Comparison of ENCODE assay signal across 30 cellular contexts in genomic region chr3:188649521-188649920, GRCh38.
DNase-seq lines count a peak whose midpoint lies in the region; ATAC-seq, FAIRE-seq and TF ChIP-seq lines count a peak whose summit lies in the region.
"Had no signal": no experiment of that assay in that cellular context is flagged by ENCODE, and none has a peak within 500 bp of the region (broad histone marks: within the 10 kb centered on the region; RNA-seq: fewer than 3 reads in every experiment).

No MANE protein-coding gene starts in this region.

- H3K14ac ChIP-seq in mesenchymal stem cell (ENCODE audit: low read length in 2 of 2), result no peak overlapping the region

- H2BK15ac ChIP-seq in mesenchymal stem cell (ENCODE audit: low read depth, poor library complexity, severe bottlenecking), result no peak overlapping the region

- H2BK12ac ChIP-seq in mesenchymal stem cell (ENCODE audit: low read length in 2 of 2), result no peak overlapping the region

- no peak for FAIRE-seq in small intestine (lab: Jason Lieb, UNC)
- FAIRE-seq: A549, GM12878, RCC 7860, TTC549 had no signal

- peaks cover 19% of the 10 kb centered on the region for H3K4me1 ChIP-seq in SJSA1 (replicated peaks)
- H3K4me1 ChIP-seq in mesenchymal stem cell (ENCODE audit: control insufficient read depth, insufficient read depth, low read depth, low read length), result no peaks in the 10 kb centered on the region
- no peaks in the 10 kb centered on the region for H3K4me1 ChIP-seq in small intestine (ENCODE audit: control insufficient read depth in 2 of 2, insufficient read depth in 1 of 2, low read depth in 1 of 2, low read length in 1 of 2)
- H3K4me1 ChIP-seq: A549, BE2C, HAP-1 had no signal

- H3K23ac ChIP-seq in mesenchymal stem cell (ENCODE audit: low read length in 2 of 2), result no peak overlapping the region

- WGBS in mesenchymal stem cell, result 100% methylated on average over 2 of the region's 2 CpGs
- 96 to 100% (median 97%) methylated on average over 2 of the region's 2 CpGs for WGBS in small intestine, 3 donors

- no peak overlapping the region for H2BK5ac ChIP-seq in mesenchymal stem cell (ENCODE audit: low read depth, low read length, poor library complexity, severe bottlenecking)

- no peak overlapping the region for H4K91ac ChIP-seq in mesenchymal stem cell (ENCODE audit: low read length)

- no peak overlapping the region for H2AFZ ChIP-seq in mesenchymal stem cell (ENCODE audit: low read depth, low read length)

- DNase-seq in EL (peak; percentile 53), SJSA1 (ENCODE audit: low read depth in 1 of 2, low spot score in 2 of 2) (no peak), epithelial cell of esophagus (ENCODE audit: low read depth) (peak; percentile 17), mesenchymal stem cell (no peak), putamen (ENCODE audit: low spot score) (no peak), substantia nigra (lab: John Stamatoyannopoulos, UW) (no peak), small intestine (no peak)
- DNase-seq: activated CD4-positive, alpha-beta memory T cell treated with anti-CD3 and anti-CD28 coated beads for 36 hours; activated CD4-positive, alpha-beta T cell treated with anti-CD3 and anti-CD28 coated beads for 1 hour; activated CD8-positive, alpha-beta memory T cell treated with anti-CD3 and anti-CD28 coated beads, Interleukin-2, amount 50 U/mL, for 4 hours; activated naive CD4-positive, alpha-beta T cell; activated naive CD8-positive, alpha-beta T cell treated with anti-CD3 and anti-CD28 coated beads, Interleukin-2, amount 50 U/mL, for 24 hours; BE2C; CD8-positive, alpha-beta T cell; dermis blood vessel endothelial cell; islet precursor cell; naive B cell; NCI-H446; NCI-H748 treated with DMSO at 0.1 percent for 48 hours; stimulated activated CD4-positive, alpha-beta T cell treated with anti-CD3 and anti-CD28 coated beads, Interleukin-4, amount 100 ng/mL, for 1 hour; stomach had no signal

- no peak overlapping the region for H3K4ac ChIP-seq in mesenchymal stem cell (ENCODE audit: low read depth in 1 of 2, low read length in 2 of 2)

- H3K79me1 ChIP-seq in mesenchymal stem cell (replicated peaks; ENCODE audit: low read length, poor library complexity, severe bottlenecking), result peaks cover 24% of the 10 kb centered on the region

- H3K9me3 ChIP-seq in SJSA1 (replicated peaks) (no peaks in the 10 kb centered on the region), mesenchymal stem cell (ENCODE audit: control insufficient read depth, low read length) (no peaks in the 10 kb centered on the region), small intestine (ENCODE audit: control insufficient read depth, low read depth) (no peaks in the 10 kb centered on the region)
- H3K9me3 ChIP-seq: A549, BE2C, HAP-1, neutrophil, stomach, tibial nerve had no signal

- no peak overlapping the region for H3K18ac ChIP-seq in mesenchymal stem cell (ENCODE audit: low read depth in 1 of 2, low read length in 2 of 2)

- TF ChIP-seq CTCF in epithelial cell of esophagus (IDR thresholded peaks at IDR 0.05; ENCODE audit: insufficient read depth, low read depth, low read length, missing control alignments), result no peak

- H4K8ac ChIP-seq in mesenchymal stem cell (ENCODE audit: low read length), result no peak overlapping the region

- H3K27me3 ChIP-seq in SJSA1 (replicated peaks) (no peaks in the 10 kb centered on the region), mesenchymal stem cell (ENCODE audit: control insufficient read depth in 1 of 2, insufficient read depth in 1 of 2, low read length in 2 of 2) (no peaks in the 10 kb centered on the region), small intestine (ENCODE audit: control insufficient read depth in 2 of 2, insufficient read depth in 2 of 2, low read length in 2 of 2) (no peaks in the 10 kb centered on the region)
- H3K27me3 ChIP-seq: BE2C, neutrophil, stomach, tibial nerve had no signal

- no peak overlapping the region for H2BK120ac ChIP-seq in mesenchymal stem cell (ENCODE audit: low read depth, low read length)

- H3K4me3 ChIP-seq in SJSA1 (no peak overlapping the region), epithelial cell of esophagus (ENCODE audit: low read length) (no peak overlapping the region), mesenchymal stem cell (ENCODE audit: insufficient read depth in 1 of 2, low read depth in 1 of 2, low read length in 2 of 2) (no peak overlapping the region), small intestine (ENCODE audit: low read depth in 1 of 2, low read length in 2 of 2) (no peak overlapping the region)
- H3K4me3 ChIP-seq: A549, GM12878, HAP-1, stomach, tibial nerve had no signal

- peak overlapping the region; percentile 1 for H3K9ac ChIP-seq in mesenchymal stem cell (ENCODE audit: low read length)

- H3K27ac ChIP-seq in SJSA1 (peak overlapping the region; percentile 42), mesenchymal stem cell (ENCODE audit: low read length, poor library complexity, severe bottlenecking) (no peak overlapping the region), substantia nigra (ENCODE audit: low read depth, low read length, poor library complexity, severe bottlenecking) (no peak overlapping the region), small intestine (ENCODE audit: low read depth in 1 of 2, low read length in 1 of 2) (no peak overlapping the region)
- H3K27ac ChIP-seq: A549, neutrophil, stomach, tibial nerve had no signal

- H3K4me2 ChIP-seq in mesenchymal stem cell (ENCODE audit: low read length, poor library complexity, severe bottlenecking), result no peak overlapping the region
- H3K4me2 ChIP-seq: A549 had no signal

- peaks cover 12% of the 10 kb centered on the region; the same call in 1 of the 2 replicates for H3K36me3 ChIP-seq in SJSA1
- H3K36me3 ChIP-seq in mesenchymal stem cell (ENCODE audit: control insufficient read depth in 1 of 2, insufficient read depth in 2 of 2, low read depth in 1 of 2, low read length in 2 of 2), result no peaks in the 10 kb centered on the region
- no peaks in the 10 kb centered on the region for H3K36me3 ChIP-seq in small intestine (ENCODE audit: control insufficient read depth in 2 of 2, insufficient read depth in 2 of 2, low read length in 2 of 2)
- H3K36me3 ChIP-seq: BE2C, HAP-1, neutrophil, stomach, tibial nerve had no signal

- no peak overlapping the region for H2AK5ac ChIP-seq in mesenchymal stem cell (ENCODE audit: low read length, severe bottlenecking)

- ATAC-seq in HG02852 (IDR thresholded peaks at IDR 0.05; ENCODE audit: unreplicated experiment), result no peak
- ATAC-seq: A549; activated naive CD8-positive, alpha-beta T cell treated with anti-CD3 and anti-CD28 coated beads, Interleukin-2, amount 50 U/mL, for 24 hours; CD8-positive, alpha-beta T cell; GM12878; sciatic nerve had no signal

Comparison
In these comparisons a context has a peak if more than half of its experiments do, and no peak if none do; other contexts are left out.
1. DNase-seq: peak in EL (single experiment) and epithelial cell of esophagus (single experiment); none in SJSA1 (0 of 2), mesenchymal stem cell (single experiment), putamen (single experiment), substantia nigra (0 of 49) and small intestine (single experiment).